ENCODE assay signal across 1 cellular context in genomic region chr4:119197772-119198212, GRCh38.
A peak's percentile ranks its signal among the peaks of the same experiment; 100 is the strongest.
TF ChIP-seq lines count a peak whose summit lies in the region.

No MANE protein-coding gene starts in this region.

TF ChIP-seq in HepG2, 621 proteins besides CTCF, POLR2A, EP300 and RAD21 (continued from another document and continues in another):
- TF ChIP-seq SCMH1 (CRISPR knock-in tag; IDR thresholded peaks at IDR 0.05; ENCODE audit: borderline replicate concordance): no peak
- TF ChIP-seq ZNF670 (CRISPR knock-in tag; IDR thresholded peaks at IDR 0.05; ENCODE audit: borderline replicate concordance): no peak
- TF ChIP-seq MATR3 (CRISPR knock-in tag; IDR thresholded peaks at IDR 0.05): no peak
- no peak for TF ChIP-seq ZBTB4 (CRISPR knock-in tag; IDR thresholded peaks at IDR 0.05; ENCODE audit: borderline replicate concordance)
- 0 out of 2 replicates have a peak, but pooled peaks have one; percentile 16 for TF ChIP-seq GATAD2A (CRISPR knock-in tag; IDR thresholded peaks at IDR 0.05)
- no peak for TF ChIP-seq PTBP1 (IDR thresholded peaks at IDR 0.05; ENCODE audit: low read depth, low read length, poor library complexity, severe bottlenecking)
- TF ChIP-seq TRAFD1 (CRISPR knock-in tag; IDR thresholded peaks at IDR 0.05; ENCODE audit: borderline replicate concordance): no peak
- TF ChIP-seq ZNF674 (CRISPR knock-in tag; IDR thresholded peaks at IDR 0.05; ENCODE audit: low read depth): no peak
- TF ChIP-seq ZNF180 (CRISPR knock-in tag; IDR thresholded peaks at IDR 0.05; ENCODE audit: borderline replicate concordance, low read depth): no peak
- no peak for TF ChIP-seq FOXA1 (IDR thresholded peaks at IDR 0.05)
- peak; percentile 60 for TF ChIP-seq FOXA1 (CRISPR knock-in tag; IDR thresholded peaks at IDR 0.05)
- TF ChIP-seq HIVEP1 (CRISPR knock-in tag; IDR thresholded peaks at IDR 0.05): no peak
- TF ChIP-seq RXRA (CRISPR knock-in tag; IDR thresholded peaks at IDR 0.05): peak; percentile 15; the same call in 1 of the 2 replicates
- TF ChIP-seq THAP9 (CRISPR knock-in tag; IDR thresholded peaks at IDR 0.05; ENCODE audit: borderline replicate concordance): peak; percentile 56; the same call in 1 of the 2 replicates
- no peak for TF ChIP-seq CERS6 (CRISPR knock-in tag; IDR thresholded peaks at IDR 0.05)
- no peak for TF ChIP-seq TEAD2 (CRISPR knock-in tag; IDR thresholded peaks at IDR 0.05)
- TF ChIP-seq SALL2 (CRISPR knock-in tag; IDR thresholded peaks at IDR 0.05): peak; percentile 35; the same call in 1 of the 2 replicates
- TF ChIP-seq HNF1B (CRISPR knock-in tag; IDR thresholded peaks at IDR 0.05): 0 out of 2 replicates have a peak, but pooled peaks have one; percentile 29
- TF ChIP-seq TOPORS (CRISPR knock-in tag; IDR thresholded peaks at IDR 0.05): no peak
- TF ChIP-seq HDAC6 (IDR thresholded peaks at IDR 0.05; ENCODE audit: low read depth, low read length): no peak
- TF ChIP-seq HCFC1 (IDR thresholded peaks at IDR 0.05; ENCODE audit: low read depth, low read length): no peak
- no peak for TF ChIP-seq SIX1 (CRISPR knock-in tag; IDR thresholded peaks at IDR 0.05; ENCODE audit: borderline replicate concordance)
- 0 out of 2 replicates have a peak, but pooled peaks have one; percentile 55 for TF ChIP-seq ZGPAT (CRISPR knock-in tag; IDR thresholded peaks at IDR 0.05)
- no peak for TF ChIP-seq ZNF281 (CRISPR knock-in tag; IDR thresholded peaks at IDR 0.05; ENCODE audit: borderline replicate concordance)
- 0 out of 2 replicates have a peak, but pooled peaks have one; percentile 40 for TF ChIP-seq GATAD1 (CRISPR knock-in tag; IDR thresholded peaks at IDR 0.05)
- no peak for TF ChIP-seq ZNF740 (CRISPR knock-in tag; IDR thresholded peaks at IDR 0.05)
- TF ChIP-seq ZSCAN20 (CRISPR knock-in tag; IDR thresholded peaks at IDR 0.05; ENCODE audit: borderline replicate concordance): no peak
- TF ChIP-seq ZNF687 (CRISPR knock-in tag; IDR thresholded peaks at IDR 0.05): peak; percentile 74
- peak; percentile 56; the same call in 1 of the 2 replicates for TF ChIP-seq YEATS2 (CRISPR knock-in tag; IDR thresholded peaks at IDR 0.05; ENCODE audit: borderline replicate concordance)
- no peak for TF ChIP-seq ZFP82 (CRISPR knock-in tag; IDR thresholded peaks at IDR 0.05; ENCODE audit: borderline replicate concordance)
- no peak for TF ChIP-seq PRDM10 (CRISPR knock-in tag; IDR thresholded peaks at IDR 0.05; ENCODE audit: low read depth)
